In genomic region chr3:172550347-172550943, GRCh38 we compare ENCODE assay signal across 8 cellular contexts. TPM values are rescaled to one million over a fixed set of nuclear protein-coding genes. Genes with fewer than 3 reads are reported as not detected.
DNase-seq lines count a peak whose midpoint lies in the region; ATAC-seq, FAIRE-seq and TF ChIP-seq lines count a peak whose summit lies in the region.

No MANE protein-coding gene starts in this region.

- ATAC-seq in GM18909 (IDR thresholded peaks at IDR 0.05; ENCODE audit: poor library complexity, unreplicated experiment): peak; percentile 75

- H3K27me3 ChIP-seq in BE2C: no peaks in the 10 kb centered on the region

- no peak overlapping the region for H3K4me3 ChIP-seq in BE2C (ENCODE audit: low read depth, low read length)

- H3K4me1 ChIP-seq in BE2C: no peaks in the 10 kb centered on the region

- no peaks in the 10 kb centered on the region for H3K36me3 ChIP-seq in BE2C

- DNase-seq in LHCN-M2 (ENCODE audit: low read depth) (peak; percentile 97), activated T-cell treated with anti-CD3 and anti-CD28 coated beads for 24 hours (ENCODE audit: low read depth) (peak; percentile 71), islet precursor cell (peak; percentile 92), urothelium cell line (ENCODE audit: low spot score) (peak; percentile 88), BE2C (no peak), NCI-H510A treated with DMSO at 0.1 percent for 48 hours (lab: John Stamatoyannopoulos, UW) (no peak), NCI-H1436 (lab: John Stamatoyannopoulos, UW) (no peak)

- no peak for FAIRE-seq in urothelium cell line (lab: Jason Lieb, UNC)

- no peaks in the 10 kb centered on the region for H3K9me3 ChIP-seq in BE2C

- TF ChIP-seq CTCF in BE2C (IDR thresholded peaks at IDR 0.05; ENCODE audit: low read depth, low read length): no peak

RNA-seq across cellular contexts. Expression of gene TNFSF10, which starts 27.2 kb away (rescaled TPM):
- total RNA-seq in LHCN-M2 (2014; rRNA removed): not detected in 2 replicates
- polyA plus RNA-seq in LHCN-M2 (2012): not detected
- polyA plus RNA-seq in BE2C (2012; ENCODE audit: insufficient read depth, insufficient read length, low read depth): 0.45 TPM

Comparison
In these comparisons a context has a peak if more than half of its experiments do, and no peak if none do; other contexts are left out.
1. DNase-seq: peak in LHCN-M2 (single experiment), activated T-cell treated with anti-CD3 and anti-CD28 coated beads for 24 hours (single experiment), islet precursor cell (single experiment) and urothelium cell line (single experiment); none in BE2C (single experiment), NCI-H510A treated with DMSO at 0.1 percent for 48 hours (single experiment) and NCI-H1436 (single experiment).